In the genomic region with DNA sequence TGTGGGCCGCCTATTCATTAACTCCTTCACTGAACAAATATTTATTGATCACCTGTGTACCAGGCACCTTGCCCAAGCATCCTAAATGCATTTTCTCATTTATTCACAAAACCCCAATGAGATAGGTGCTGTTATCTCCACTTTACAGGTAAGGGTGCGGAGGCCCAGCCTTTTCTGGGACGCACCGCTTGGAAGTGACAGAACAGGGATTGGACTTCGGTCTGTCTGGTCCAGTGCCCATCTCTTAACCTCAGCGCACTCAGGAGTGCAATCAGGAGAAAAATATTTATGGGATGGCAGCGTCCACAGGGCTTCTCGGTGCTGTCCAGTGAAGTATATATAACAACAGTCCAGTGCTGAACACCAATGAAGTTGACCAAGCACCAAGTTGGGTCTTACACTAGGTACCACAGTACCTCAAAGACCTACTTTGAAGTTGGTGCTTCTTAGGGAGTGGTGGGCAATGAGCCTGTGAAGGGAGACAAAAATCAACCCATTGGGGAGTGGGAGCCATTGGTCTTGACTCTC, we compare ENCODE assay signal across 8 cellular contexts. TPM values are rescaled to one million over a fixed set of nuclear protein-coding genes. Genes with fewer than 3 reads are reported as not detected.
DNase-seq lines count a peak whose midpoint lies in the region; TF ChIP-seq lines count a peak whose summit lies in the region.

No MANE protein-coding gene starts in this region.

- POLR2A ChIA-PET in CD8-positive, alpha-beta memory T cell (lab: Charles Lee) = no interaction called here

- no peaks in the 10 kb centered on the region for H3K27me3 ChIP-seq in CD8-positive, alpha-beta memory T cell (ENCODE audit: insufficient read depth, low read length, poor library complexity, severe bottlenecking)
- H3K27me3 ChIP-seq in Peyer's patch (no peaks in the 10 kb centered on the region), esophagus muscularis mucosa (no peaks in the 10 kb centered on the region)

- CTCF ChIA-PET in CD8-positive, alpha-beta memory T cell (lab: Charles Lee) = interaction anchor here (0.9 kb wide), 1 partner anchor 31 kb away, joined by 4 read pairs; no protein-coding TSS in a partner anchor

- H3K27ac Mint-ChIP-seq in CD8-positive, alpha-beta memory T cell = peak overlapping the region in 1 of 8 donors; percentile 85
- no peak overlapping the region for H3K27ac Mint-ChIP-seq in osteocyte (ENCODE audit: unreplicated experiment)

- no peaks in the 10 kb centered on the region for H3K36me3 ChIP-seq in CD8-positive, alpha-beta memory T cell (ENCODE audit: insufficient read depth, low read length)
- no peaks in the 10 kb centered on the region for H3K36me3 ChIP-seq in Peyer's patch
- peaks cover 0 to 3% (median 0%) of the 10 kb centered on the region in 4 donors for H3K36me3 ChIP-seq in esophagus muscularis mucosa

- no peak for TF ChIP-seq CTCF in Peyer's patch (IDR thresholded peaks at IDR 0.05)
- no peak for TF ChIP-seq CTCF in esophagus muscularis mucosa (IDR thresholded peaks at IDR 0.05)
- TF ChIP-seq CTCF in osteocyte (IDR thresholded peaks at IDR 0.05) = no peak

- H3K9me3 ChIP-seq in CD8-positive, alpha-beta memory T cell (ENCODE audit: low read length) = no peaks in the 10 kb centered on the region
- H3K9me3 ChIP-seq in Peyer's patch (no peaks in the 10 kb centered on the region), esophagus muscularis mucosa (no peaks in the 10 kb centered on the region)

- no peak for TF ChIP-seq EP300 in esophagus muscularis mucosa (IDR thresholded peaks at IDR 0.05)

- DNase-seq in CD8-positive, alpha-beta memory T cell = no peak
- DNase-seq in Peyer's patch (peak in 2 of 3 donors; percentile 56 to 58), esophagus muscularis mucosa (ENCODE audit: extremely low spot score) (no peak), osteocyte (ENCODE audit: extremely low spot score, unreplicated experiment) (no peak), germinal center (ENCODE audit: low spot score) (no peak), GDM1 (lab: John Stamatoyannopoulos, UW) (no peak), GM03348 (ENCODE audit: low spot score) (no peak), NCI-H1105 (lab: John Stamatoyannopoulos, UW) (no peak)

- TF ChIP-seq POLR2A in Peyer's patch (IDR thresholded peaks at IDR 0.05) (no peak), esophagus muscularis mucosa (IDR thresholded peaks at IDR 0.05; ENCODE audit: low read depth) (no peak)

- no peak overlapping the region for H3K27ac ChIP-seq in CD8-positive, alpha-beta memory T cell (ENCODE audit: low read depth, low read length)
- peak overlapping the region in 3 of 4 donors; percentile 7 to 71 (median 70) for H3K27ac ChIP-seq in Peyer's patch
- H3K27ac ChIP-seq in esophagus muscularis mucosa (replicated peaks in 1 of 4) = peak overlapping the region in 2 of 4 donors; percentile 83 to 86

- peaks cover 5% of the 10 kb centered on the region for H3K4me1 ChIP-seq in CD8-positive, alpha-beta memory T cell (ENCODE audit: insufficient read depth, low read length)
- H3K4me1 ChIP-seq in Peyer's patch (peaks cover 0 to 5% (median 0%) of the 10 kb centered on the region in 4 donors), esophagus muscularis mucosa (peaks cover 7 to 10% (median 8%) of the 10 kb centered on the region in 4 donors)

- peak overlapping the region; percentile 61 for H3K4me3 ChIP-seq in CD8-positive, alpha-beta memory T cell (ENCODE audit: low read length)
- H3K4me3 ChIP-seq in Peyer's patch (peak overlapping the region; percentile 52 to 60 (median 54)), esophagus muscularis mucosa (peak overlapping the region; percentile 65 to 79 (median 66))

- H3K36me3 Mint-ChIP-seq in CD8-positive, alpha-beta memory T cell = peaks cover 0 to 1% (median 0%) of the 10 kb centered on the region in 3 donors
- no peaks in the 10 kb centered on the region for H3K36me3 Mint-ChIP-seq in osteocyte (ENCODE audit: unreplicated experiment)

- H3K27me3 Mint-ChIP-seq in CD8-positive, alpha-beta memory T cell = peaks cover 0 to 3% of the 10 kb centered on the region in 2 donors
- no peaks in the 10 kb centered on the region for H3K27me3 Mint-ChIP-seq in osteocyte (ENCODE audit: unreplicated experiment)

- intact Hi-C loops in esophagus muscularis mucosa (cut with DNase I) = no loop called here

- no peaks in the 10 kb centered on the region for H3K9me3 Mint-ChIP-seq in CD8-positive, alpha-beta memory T cell
- no peaks in the 10 kb centered on the region for H3K9me3 Mint-ChIP-seq in osteocyte (ENCODE audit: unreplicated experiment)

- H3K4me3 Mint-ChIP-seq in CD8-positive, alpha-beta memory T cell = peak overlapping the region; percentile 81 to 95 (median 89)
- H3K4me3 Mint-ChIP-seq in osteocyte (ENCODE audit: unreplicated experiment) = peak overlapping the region; percentile 86

- 77% methylated on average over 8 of the region's 8 CpGs for WGBS in esophagus muscularis mucosa

- peaks cover 8 to 13% (median 12%) of the 10 kb centered on the region in 3 donors for H3K4me1 Mint-ChIP-seq in CD8-positive, alpha-beta memory T cell
- peaks cover 10% of the 10 kb centered on the region for H3K4me1 Mint-ChIP-seq in osteocyte (ENCODE audit: unreplicated experiment)

RNA-seq across cellular contexts. Expression of a gene that starts 18.9 kb away (rescaled TPM):
- 1 to 10 TPM; 2.5 to 3.5 TPM for total RNA-seq in CD8-positive, alpha-beta memory T cell
- polyA plus RNA-seq in CD8-positive, alpha-beta memory T cell = 0.25 TPM
- total RNA-seq in Peyer's patch = 10 to 100 TPM; 12.3 to 78.4 (median 23.7) TPM
- 10 to 100 TPM in 3 of 4 donors, 1 to 10 TPM in 1; 8.9 to 17.9 (median 12.2) TPM for total RNA-seq in esophagus muscularis mucosa
- 5.3 and 6.0 TPM in 2 replicates for total RNA-seq in osteocyte

Comparison
In these comparisons a context has a peak if more than half of its experiments do, and no peak if none do; other contexts are left out.
1. DNase-seq: peak in Peyer's patch (2 of 3); none in CD8-positive, alpha-beta memory T cell (0 of 5), esophagus muscularis mucosa (single experiment), osteocyte (single experiment), germinal center (single experiment), GDM1 (single experiment), GM03348 (single experiment) and NCI-H1105 (single experiment).
2. Peak in every context shown above with its lines, with median percentiles within 50 percentile points of each other: H3K4me3 ChIP-seq.